In the genomic region with DNA sequence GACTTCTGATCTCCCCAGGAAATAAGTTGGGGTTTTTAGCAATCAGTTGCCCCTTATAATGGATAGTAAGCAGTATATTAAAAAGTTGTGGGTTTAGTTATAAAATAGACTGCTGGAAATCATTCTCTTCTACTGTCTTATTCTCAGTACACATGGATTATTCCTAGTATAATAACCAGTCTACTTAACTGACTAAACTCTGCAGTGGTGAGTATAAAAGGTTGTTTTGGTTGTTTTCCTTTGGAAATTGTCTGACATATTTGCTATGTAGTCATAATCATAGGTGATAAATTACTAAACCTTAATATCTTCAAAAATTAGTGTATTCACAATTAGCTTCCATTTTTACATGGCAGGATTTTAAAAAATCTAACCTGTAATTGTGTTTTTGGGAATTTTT, we compare ENCODE assay signal across 1 cellular context.
TF ChIP-seq lines count a peak whose summit lies in the region.

No MANE protein-coding gene starts in this region.

TF ChIP-seq in GM23338, 12 proteins besides CTCF, POLR2A, EP300 and RAD21 (continued from another document):
- TF ChIP-seq ZNF331 (CRISPR knock-in tag; IDR thresholded peaks at IDR 0.05; ENCODE audit: low read depth), result no peak
- TF ChIP-seq, protein P1, sequence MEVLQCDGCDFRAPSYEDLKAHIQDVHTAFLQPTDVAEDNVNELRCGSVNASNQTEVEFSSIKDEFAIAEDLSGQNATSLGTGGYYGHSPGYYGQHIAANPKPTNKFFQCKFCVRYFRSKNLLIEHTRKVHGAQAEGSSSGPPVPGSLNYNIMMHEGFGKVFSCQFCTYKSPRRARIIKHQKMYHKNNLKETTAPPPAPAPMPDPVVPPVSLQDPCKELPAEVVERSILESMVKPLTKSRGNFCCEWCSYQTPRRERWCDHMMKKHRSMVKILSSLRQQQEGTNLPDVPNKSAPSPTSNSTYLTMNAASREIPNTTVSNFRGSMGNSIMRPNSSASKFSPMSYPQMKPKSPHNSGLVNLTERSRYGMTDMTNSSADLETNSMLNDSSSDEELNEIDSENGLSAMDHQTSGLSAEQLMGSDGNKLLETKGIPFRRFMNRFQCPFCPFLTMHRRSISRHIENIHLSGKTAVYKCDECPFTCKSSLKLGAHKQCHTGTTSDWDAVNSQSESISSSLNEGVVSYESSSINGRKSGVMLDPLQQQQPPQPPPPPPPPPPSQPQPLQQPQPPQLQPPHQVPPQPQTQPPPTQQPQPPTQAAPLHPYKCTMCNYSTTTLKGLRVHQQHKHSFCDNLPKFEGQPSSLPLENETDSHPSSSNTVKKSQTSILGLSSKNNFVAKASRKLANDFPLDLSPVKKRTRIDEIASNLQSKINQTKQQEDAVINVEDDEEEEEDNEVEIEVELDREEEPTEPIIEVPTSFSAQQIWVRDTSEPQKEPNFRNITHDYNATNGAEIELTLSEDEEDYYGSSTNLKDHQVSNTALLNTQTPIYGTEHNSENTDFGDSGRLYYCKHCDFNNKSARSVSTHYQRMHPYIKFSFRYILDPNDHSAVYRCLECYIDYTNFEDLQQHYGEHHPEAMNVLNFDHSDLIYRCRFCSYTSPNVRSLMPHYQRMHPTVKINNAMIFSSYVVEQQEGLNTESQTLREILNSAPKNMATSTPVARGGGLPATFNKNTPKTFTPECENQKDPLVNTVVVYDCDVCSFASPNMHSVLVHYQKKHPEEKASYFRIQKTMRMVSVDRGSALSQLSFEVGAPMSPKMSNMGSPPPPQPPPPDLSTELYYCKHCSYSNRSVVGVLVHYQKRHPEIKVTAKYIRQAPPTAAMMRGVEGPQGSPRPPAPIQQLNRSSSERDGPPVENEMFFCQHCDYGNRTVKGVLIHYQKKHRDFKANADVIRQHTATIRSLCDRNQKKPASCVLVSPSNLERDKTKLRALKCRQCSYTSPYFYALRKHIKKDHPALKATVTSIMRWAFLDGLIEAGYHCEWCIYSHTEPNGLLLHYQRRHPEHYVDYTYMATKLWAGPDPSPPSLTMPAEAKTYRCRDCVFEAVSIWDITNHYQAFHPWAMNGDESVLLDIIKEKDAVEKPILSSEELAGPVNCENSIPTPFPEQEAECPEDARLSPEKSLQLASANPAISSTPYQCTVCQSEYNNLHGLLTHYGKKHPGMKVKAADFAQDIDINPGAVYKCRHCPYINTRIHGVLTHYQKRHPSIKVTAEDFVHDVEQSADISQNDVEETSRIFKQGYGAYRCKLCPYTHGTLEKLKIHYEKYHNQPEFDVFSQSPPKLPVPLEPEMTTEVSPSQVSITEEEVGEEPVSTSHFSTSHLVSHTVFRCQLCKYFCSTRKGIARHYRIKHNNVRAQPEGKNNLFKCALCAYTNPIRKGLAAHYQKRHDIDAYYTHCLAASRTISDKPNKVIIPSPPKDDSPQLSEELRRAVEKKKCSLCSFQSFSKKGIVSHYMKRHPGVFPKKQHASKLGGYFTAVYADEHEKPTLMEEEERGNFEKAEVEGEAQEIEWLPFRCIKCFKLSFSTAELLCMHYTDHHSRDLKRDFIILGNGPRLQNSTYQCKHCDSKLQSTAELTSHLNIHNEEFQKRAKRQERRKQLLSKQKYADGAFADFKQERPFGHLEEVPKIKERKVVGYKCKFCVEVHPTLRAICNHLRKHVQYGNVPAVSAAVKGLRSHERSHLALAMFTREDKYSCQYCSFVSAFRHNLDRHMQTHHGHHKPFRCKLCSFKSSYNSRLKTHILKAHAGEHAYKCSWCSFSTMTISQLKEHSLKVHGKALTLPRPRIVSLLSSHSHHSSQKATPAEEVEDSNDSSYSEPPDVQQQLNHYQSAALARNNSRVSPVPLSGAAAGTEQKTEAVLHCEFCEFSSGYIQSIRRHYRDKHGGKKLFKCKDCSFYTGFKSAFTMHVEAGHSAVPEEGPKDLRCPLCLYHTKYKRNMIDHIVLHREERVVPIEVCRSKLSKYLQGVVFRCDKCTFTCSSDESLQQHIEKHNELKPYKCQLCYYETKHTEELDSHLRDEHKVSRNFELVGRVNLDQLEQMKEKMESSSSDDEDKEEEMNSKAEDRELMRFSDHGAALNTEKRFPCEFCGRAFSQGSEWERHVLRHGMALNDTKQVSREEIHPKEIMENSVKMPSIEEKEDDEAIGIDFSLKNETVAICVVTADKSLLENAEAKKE (CRISPR knock-in tag; IDR thresholded peaks at IDR 0.05), result no peak
- no peak for TF ChIP-seq STAT1 (IDR thresholded peaks at IDR 0.05; ENCODE audit: unreplicated experiment)
- TF ChIP-seq EZH2 (IDR thresholded peaks at IDR 0.05; ENCODE audit: low read depth, unreplicated experiment), result no peak
- TF ChIP-seq JUNB (IDR thresholded peaks at IDR 0.05; ENCODE audit: unreplicated experiment), result no peak
- TF ChIP-seq, protein P2, sequence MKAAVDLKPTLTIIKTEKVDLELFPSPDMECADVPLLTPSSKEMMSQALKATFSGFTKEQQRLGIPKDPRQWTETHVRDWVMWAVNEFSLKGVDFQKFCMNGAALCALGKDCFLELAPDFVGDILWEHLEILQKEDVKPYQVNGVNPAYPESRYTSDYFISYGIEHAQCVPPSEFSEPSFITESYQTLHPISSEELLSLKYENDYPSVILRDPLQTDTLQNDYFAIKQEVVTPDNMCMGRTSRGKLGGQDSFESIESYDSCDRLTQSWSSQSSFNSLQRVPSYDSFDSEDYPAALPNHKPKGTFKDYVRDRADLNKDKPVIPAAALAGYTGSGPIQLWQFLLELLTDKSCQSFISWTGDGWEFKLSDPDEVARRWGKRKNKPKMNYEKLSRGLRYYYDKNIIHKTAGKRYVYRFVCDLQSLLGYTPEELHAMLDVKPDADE (IDR thresholded peaks at IDR 0.05), result no peak
- no peak for TF ChIP-seq EZH2phosphoT487 (IDR thresholded peaks at IDR 0.05; ENCODE audit: unreplicated experiment)
- TF ChIP-seq, protein P3, sequence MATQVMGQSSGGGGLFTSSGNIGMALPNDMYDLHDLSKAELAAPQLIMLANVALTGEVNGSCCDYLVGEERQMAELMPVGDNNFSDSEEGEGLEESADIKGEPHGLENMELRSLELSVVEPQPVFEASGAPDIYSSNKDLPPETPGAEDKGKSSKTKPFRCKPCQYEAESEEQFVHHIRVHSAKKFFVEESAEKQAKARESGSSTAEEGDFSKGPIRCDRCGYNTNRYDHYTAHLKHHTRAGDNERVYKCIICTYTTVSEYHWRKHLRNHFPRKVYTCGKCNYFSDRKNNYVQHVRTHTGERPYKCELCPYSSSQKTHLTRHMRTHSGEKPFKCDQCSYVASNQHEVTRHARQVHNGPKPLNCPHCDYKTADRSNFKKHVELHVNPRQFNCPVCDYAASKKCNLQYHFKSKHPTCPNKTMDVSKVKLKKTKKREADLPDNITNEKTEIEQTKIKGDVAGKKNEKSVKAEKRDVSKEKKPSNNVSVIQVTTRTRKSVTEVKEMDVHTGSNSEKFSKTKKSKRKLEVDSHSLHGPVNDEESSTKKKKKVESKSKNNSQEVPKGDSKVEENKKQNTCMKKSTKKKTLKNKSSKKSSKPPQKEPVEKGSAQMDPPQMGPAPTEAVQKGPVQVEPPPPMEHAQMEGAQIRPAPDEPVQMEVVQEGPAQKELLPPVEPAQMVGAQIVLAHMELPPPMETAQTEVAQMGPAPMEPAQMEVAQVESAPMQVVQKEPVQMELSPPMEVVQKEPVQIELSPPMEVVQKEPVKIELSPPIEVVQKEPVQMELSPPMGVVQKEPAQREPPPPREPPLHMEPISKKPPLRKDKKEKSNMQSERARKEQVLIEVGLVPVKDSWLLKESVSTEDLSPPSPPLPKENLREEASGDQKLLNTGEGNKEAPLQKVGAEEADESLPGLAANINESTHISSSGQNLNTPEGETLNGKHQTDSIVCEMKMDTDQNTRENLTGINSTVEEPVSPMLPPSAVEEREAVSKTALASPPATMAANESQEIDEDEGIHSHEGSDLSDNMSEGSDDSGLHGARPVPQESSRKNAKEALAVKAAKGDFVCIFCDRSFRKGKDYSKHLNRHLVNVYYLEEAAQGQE (IDR thresholded peaks at IDR 0.05; ENCODE audit: unreplicated experiment), result no peak
- TF ChIP-seq POLR2AphosphoS5 (IDR thresholded peaks at IDR 0.05; ENCODE audit: low read depth), result no peak
- TF ChIP-seq NANOG (IDR thresholded peaks at IDR 0.05; ENCODE audit: borderline replicate concordance), result no peak
- TF ChIP-seq CREB1 (CRISPR knock-in tag; IDR thresholded peaks at IDR 0.05; ENCODE audit: low read depth), result no peak
